In genomic region chr19:41276231-41276630, GRCh38 we compare ENCODE assay signal across 1 cellular context.
TF ChIP-seq lines count a peak whose summit lies in the region.

No MANE protein-coding gene starts in this region.

TF ChIP-seq in GM12878, 131 proteins besides CTCF, POLR2A, EP300 and RAD21:
- TF ChIP-seq POLR2AphosphoS5 (IDR thresholded peaks at IDR 0.05; ENCODE audit: low read length) (peak; percentile 57; the same call in 1 of the 2 replicates), JUNB (IDR thresholded peaks at IDR 0.05) (no peak), ZNF207 (IDR thresholded peaks at IDR 0.05; ENCODE audit: borderline replicate concordance) (no peak), PAX5 (IDR thresholded peaks at IDR 0.05; ENCODE audit: borderline replicate concordance, low read depth, low read length) (no peak)
